ENCODE assay signal across 1 cellular context in the genomic region with DNA sequence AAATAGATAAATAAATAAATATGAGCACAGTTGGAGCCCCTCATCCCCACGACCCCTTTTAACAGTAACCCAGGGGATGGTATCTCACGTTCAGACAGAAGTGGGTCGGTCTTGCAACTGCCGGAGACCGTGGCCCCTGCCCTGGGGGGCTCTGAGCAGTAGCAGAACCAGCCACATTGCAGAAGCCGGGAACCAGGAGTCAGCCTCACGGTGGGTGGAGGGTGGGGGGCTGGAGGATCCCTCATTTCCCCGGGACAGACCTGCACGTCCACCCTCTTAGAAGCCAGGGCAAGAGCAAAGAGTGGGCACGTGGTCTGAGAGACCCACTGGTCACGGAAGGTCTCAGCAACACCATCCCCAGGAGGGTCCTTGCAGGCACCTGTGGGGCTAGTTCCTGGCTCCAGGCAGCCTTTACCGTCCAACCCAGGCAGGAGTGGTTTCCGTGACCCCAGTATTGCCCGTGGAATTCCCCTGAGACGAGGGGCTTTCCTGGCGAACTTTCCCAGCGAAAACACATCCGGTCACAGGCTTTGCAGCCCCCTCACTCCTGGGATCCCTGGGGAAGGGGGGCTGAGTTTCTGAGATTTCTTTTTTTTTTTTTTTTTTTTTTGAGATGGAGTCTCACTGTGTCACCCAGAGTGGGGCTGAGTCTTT.
TF ChIP-seq lines count a peak whose summit lies in the region.

No MANE protein-coding gene starts in this region.

TF ChIP-seq in GM12878, 131 proteins besides CTCF, POLR2A, EP300 and RAD21 (continues in another document):
- TF ChIP-seq, protein P1, sequence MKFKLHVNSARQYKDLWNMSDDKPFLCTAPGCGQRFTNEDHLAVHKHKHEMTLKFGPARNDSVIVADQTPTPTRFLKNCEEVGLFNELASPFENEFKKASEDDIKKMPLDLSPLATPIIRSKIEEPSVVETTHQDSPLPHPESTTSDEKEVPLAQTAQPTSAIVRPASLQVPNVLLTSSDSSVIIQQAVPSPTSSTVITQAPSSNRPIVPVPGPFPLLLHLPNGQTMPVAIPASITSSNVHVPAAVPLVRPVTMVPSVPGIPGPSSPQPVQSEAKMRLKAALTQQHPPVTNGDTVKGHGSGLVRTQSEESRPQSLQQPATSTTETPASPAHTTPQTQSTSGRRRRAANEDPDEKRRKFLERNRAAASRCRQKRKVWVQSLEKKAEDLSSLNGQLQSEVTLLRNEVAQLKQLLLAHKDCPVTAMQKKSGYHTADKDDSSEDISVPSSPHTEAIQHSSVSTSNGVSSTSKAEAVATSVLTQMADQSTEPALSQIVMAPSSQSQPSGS (IDR thresholded peaks at IDR 0.05; ENCODE audit: low read length), result peak; percentile 72
- TF ChIP-seq, protein P2, sequence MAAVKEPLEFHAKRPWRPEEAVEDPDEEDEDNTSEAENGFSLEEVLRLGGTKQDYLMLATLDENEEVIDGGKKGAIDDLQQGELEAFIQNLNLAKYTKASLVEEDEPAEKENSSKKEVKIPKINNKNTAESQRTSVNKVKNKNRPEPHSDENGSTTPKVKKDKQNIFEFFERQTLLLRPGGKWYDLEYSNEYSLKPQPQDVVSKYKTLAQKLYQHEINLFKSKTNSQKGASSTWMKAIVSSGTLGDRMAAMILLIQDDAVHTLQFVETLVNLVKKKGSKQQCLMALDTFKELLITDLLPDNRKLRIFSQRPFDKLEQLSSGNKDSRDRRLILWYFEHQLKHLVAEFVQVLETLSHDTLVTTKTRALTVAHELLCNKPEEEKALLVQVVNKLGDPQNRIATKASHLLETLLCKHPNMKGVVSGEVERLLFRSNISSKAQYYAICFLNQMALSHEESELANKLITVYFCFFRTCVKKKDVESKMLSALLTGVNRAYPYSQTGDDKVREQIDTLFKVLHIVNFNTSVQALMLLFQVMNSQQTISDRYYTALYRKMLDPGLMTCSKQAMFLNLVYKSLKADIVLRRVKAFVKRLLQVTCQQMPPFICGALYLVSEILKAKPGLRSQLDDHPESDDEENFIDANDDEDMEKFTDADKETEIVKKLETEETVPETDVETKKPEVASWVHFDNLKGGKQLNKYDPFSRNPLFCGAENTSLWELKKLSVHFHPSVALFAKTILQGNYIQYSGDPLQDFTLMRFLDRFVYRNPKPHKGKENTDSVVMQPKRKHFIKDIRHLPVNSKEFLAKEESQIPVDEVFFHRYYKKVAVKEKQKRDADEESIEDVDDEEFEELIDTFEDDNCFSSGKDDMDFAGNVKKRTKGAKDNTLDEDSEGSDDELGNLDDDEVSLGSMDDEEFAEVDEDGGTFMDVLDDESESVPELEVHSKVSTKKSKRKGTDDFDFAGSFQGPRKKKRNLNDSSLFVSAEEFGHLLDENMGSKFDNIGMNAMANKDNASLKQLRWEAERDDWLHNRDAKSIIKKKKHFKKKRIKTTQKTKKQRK (IDR thresholded peaks at IDR 0.05; ENCODE audit: low read depth, low read length), result no peak
- peak; percentile 50; the same call in 1 of the 2 replicates for TF ChIP-seq POLR2AphosphoS5 (IDR thresholded peaks at IDR 0.05; ENCODE audit: low read length)
- TF ChIP-seq TCF12 (IDR thresholded peaks at IDR 0.05; ENCODE audit: low read depth, low read length), result peak; percentile 82
- TF ChIP-seq KLF5 (IDR thresholded peaks at IDR 0.05; ENCODE audit: partially characterized antibody), result no peak
- peak; percentile 45; the same call in 1 of the 2 replicates for TF ChIP-seq NBN (IDR thresholded peaks at IDR 0.05)
- TF ChIP-seq YY1 (IDR thresholded peaks at IDR 0.05; ENCODE audit: low read depth, low read length), result no peak
- TF ChIP-seq STAT1 (conservative IDR thresholded peaks at IDR 0.05), result no peak
- TF ChIP-seq DPF2 (IDR thresholded peaks at IDR 0.05), result peak; percentile 44; the same call in 1 of the 2 replicates
- TF ChIP-seq TBL1XR1 (IDR thresholded peaks at IDR 0.05; ENCODE audit: low read depth, low read length), result peak; percentile 46; the same call in 1 of the 2 replicates
- peak; percentile 73 for TF ChIP-seq GATAD2B (conservative IDR thresholded peaks at IDR 0.05; ENCODE audit: low read depth)
- TF ChIP-seq, protein P3, sequence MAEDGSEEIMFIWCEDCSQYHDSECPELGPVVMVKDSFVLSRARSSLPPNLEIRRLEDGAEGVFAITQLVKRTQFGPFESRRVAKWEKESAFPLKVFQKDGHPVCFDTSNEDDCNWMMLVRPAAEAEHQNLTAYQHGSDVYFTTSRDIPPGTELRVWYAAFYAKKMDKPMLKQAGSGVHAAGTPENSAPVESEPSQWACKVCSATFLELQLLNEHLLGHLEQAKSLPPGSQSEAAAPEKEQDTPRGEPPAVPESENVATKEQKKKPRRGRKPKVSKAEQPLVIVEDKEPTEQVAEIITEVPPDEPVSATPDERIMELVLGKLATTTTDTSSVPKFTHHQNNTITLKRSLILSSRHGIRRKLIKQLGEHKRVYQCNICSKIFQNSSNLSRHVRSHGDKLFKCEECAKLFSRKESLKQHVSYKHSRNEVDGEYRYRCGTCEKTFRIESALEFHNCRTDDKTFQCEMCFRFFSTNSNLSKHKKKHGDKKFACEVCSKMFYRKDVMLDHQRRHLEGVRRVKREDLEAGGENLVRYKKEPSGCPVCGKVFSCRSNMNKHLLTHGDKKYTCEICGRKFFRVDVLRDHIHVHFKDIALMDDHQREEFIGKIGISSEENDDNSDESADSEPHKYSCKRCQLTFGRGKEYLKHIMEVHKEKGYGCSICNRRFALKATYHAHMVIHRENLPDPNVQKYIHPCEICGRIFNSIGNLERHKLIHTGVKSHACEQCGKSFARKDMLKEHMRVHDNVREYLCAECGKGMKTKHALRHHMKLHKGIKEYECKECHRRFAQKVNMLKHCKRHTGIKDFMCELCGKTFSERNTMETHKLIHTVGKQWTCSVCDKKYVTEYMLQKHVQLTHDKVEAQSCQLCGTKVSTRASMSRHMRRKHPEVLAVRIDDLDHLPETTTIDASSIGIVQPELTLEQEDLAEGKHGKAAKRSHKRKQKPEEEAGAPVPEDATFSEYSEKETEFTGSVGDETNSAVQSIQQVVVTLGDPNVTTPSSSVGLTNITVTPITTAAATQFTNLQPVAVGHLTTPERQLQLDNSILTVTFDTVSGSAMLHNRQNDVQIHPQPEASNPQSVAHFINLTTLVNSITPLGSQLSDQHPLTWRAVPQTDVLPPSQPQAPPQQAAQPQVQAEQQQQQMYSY (CRISPR knock-in tag; IDR thresholded peaks at IDR 0.05), result no peak
- TF ChIP-seq SUPT20H (IDR thresholded peaks at IDR 0.05; ENCODE audit: borderline replicate concordance, control insufficient read depth, low read depth, low read length), result no peak
- TF ChIP-seq E2F8 (IDR thresholded peaks at IDR 0.05; ENCODE audit: low read depth, partially characterized antibody), result no peak
- peak in 1 of 2 experiments; percentile 46; a peak in 2 of 4 replicates for TF ChIP-seq BHLHE40 (IDR thresholded peaks at IDR 0.05; ENCODE audit: borderline replicate concordance in 1 of 2, low read depth in 2 of 2, low read length in 1 of 2)
- TF ChIP-seq BCL11A (IDR thresholded peaks at IDR 0.05; ENCODE audit: low read depth, low read length), result peak; percentile 81
- TF ChIP-seq ZNF384 (IDR thresholded peaks at IDR 0.05; ENCODE audit: borderline replicate concordance, low read depth, low read length), result peak; percentile 86
- TF ChIP-seq, protein P4, sequence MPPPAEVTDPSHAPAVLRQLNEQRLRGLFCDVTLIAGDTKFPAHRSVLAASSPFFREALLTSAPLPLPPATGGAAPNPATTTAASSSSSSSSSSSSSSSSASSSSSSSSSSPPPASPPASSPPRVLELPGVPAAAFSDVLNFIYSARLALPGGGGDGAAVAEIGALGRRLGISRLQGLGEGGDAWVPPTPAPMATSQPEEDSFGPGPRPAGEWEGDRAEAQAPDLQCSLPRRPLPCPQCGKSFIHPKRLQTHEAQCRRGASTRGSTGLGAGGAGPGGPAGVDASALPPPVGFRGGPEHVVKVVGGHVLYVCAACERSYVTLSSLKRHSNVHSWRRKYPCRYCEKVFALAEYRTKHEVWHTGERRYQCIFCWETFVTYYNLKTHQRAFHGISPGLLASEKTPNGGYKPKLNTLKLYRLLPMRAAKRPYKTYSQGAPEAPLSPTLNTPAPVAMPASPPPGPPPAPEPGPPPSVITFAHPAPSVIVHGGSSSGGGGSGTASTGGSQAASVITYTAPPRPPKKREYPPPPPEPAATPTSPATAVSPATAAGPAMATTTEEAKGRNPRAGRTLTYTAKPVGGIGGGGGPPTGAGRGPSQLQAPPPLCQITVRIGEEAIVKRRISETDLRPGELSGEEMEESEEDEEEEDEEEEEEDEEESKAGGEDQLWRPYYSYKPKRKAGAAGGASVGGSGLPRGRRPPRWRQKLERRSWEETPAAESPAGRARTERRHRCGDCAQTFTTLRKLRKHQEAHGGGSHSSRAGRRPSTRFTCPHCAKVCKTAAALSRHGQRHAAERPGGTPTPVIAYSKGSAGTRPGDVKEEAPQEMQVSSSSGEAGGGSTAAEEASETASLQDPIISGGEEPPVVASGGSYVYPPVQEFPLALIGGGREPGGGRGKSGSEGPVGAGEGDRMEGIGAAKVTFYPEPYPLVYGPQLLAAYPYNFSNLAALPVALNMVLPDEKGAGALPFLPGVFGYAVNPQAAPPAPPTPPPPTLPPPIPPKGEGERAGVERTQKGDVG (CRISPR knock-in tag; IDR thresholded peaks at IDR 0.05), result no peak
- no peak for TF ChIP-seq SMAD5 (IDR thresholded peaks at IDR 0.05; ENCODE audit: low read depth)
- TF ChIP-seq ZSCAN29 (IDR thresholded peaks at IDR 0.05), result no peak
- TF ChIP-seq RAD51 (IDR thresholded peaks at IDR 0.05), result peak; percentile 22; the same call in 1 of the 2 replicates
- TF ChIP-seq, protein P5, sequence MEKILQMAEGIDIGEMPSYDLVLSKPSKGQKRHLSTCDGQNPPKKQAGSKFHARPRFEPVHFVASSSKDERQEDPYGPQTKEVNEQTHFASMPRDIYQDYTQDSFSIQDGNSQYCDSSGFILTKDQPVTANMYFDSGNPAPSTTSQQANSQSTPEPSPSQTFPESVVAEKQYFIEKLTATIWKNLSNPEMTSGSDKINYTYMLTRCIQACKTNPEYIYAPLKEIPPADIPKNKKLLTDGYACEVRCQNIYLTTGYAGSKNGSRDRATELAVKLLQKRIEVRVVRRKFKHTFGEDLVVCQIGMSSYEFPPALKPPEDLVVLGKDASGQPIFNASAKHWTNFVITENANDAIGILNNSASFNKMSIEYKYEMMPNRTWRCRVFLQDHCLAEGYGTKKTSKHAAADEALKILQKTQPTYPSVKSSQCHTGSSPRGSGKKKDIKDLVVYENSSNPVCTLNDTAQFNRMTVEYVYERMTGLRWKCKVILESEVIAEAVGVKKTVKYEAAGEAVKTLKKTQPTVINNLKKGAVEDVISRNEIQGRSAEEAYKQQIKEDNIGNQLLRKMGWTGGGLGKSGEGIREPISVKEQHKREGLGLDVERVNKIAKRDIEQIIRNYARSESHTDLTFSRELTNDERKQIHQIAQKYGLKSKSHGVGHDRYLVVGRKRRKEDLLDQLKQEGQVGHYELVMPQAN (conservative IDR thresholded peaks at IDR 0.05), result no peak
- TF ChIP-seq NR2F1 (conservative IDR thresholded peaks at IDR 0.05), result peak; percentile 81
- TF ChIP-seq SIX5 (IDR thresholded peaks at IDR 0.05; ENCODE audit: low read depth, low read length, severe bottlenecking), result no peak
- TF ChIP-seq ZNF207 (IDR thresholded peaks at IDR 0.05; ENCODE audit: borderline replicate concordance), result 0 out of 2 replicates have a peak, but pooled peaks have one; percentile 39
- peak; percentile 89 for TF ChIP-seq FOXM1 (IDR thresholded peaks at IDR 0.05; ENCODE audit: low read depth, low read length)
- TF ChIP-seq CHD2 (IDR thresholded peaks at IDR 0.05; ENCODE audit: borderline replicate concordance, low read depth, low read length), result no peak
- TF ChIP-seq USF1 (IDR thresholded peaks at IDR 0.05; ENCODE audit: borderline replicate concordance, extremely low read length, insufficient read depth, low read depth, low read length), result peak; percentile 62
- TF ChIP-seq MTA2 (IDR thresholded peaks at IDR 0.05; ENCODE audit: low read depth), result 0 out of 2 replicates have a peak, but pooled peaks have one; percentile 12
- TF ChIP-seq SKIL (IDR thresholded peaks at IDR 0.05; ENCODE audit: low read depth, poor library complexity, severe bottlenecking), result no peak
- TF ChIP-seq MYC (IDR thresholded peaks at IDR 0.05; ENCODE audit: insufficient read depth, insufficient read length, insufficient replicate concordance, low read length, severe bottlenecking), result no peak
- 0 out of 2 replicates have a peak, but pooled peaks have one; percentile 12 for TF ChIP-seq MAX (IDR thresholded peaks at IDR 0.05; ENCODE audit: low read depth, low read length)
- TF ChIP-seq ZNF24 (IDR thresholded peaks at IDR 0.05), result no peak
- TF ChIP-seq NR2C1 (IDR thresholded peaks at IDR 0.05), result no peak
- no peak for TF ChIP-seq ZNF217 (IDR thresholded peaks at IDR 0.05)
